In genomic region chr13:24282256-24282655, GRCh38 we compare ENCODE assay signal across 27 cellular contexts. TPM values are rescaled to one million over a fixed set of nuclear protein-coding genes. Genes with fewer than 3 reads are reported as not detected.
A peak's percentile ranks its signal among the peaks of the same experiment; 100 is the strongest.
DNase-seq lines count a peak whose midpoint lies in the region; ATAC-seq and TF ChIP-seq lines count a peak whose summit lies in the region.
"Had no signal": no experiment of that assay in that cellular context is flagged by ENCODE, and none has a peak within 500 bp of the region (broad histone marks: within the 10 kb centered on the region; RNA-seq: fewer than 3 reads in every experiment).

No MANE protein-coding gene starts in this region.

- peaks cover 72 to 77% of the 10 kb centered on the region in 2 donors for H3K36me3 Mint-ChIP-seq in CD14-positive monocyte

- H3K4me3 ChIP-seq in SK-N-MC (no peak overlapping the region), coronary artery (no peak overlapping the region)
- H3K4me3 ChIP-seq: GM12878, hepatocyte, uterus had no signal

- peak overlapping the region in 5 of 7 donors; percentile 52 to 97 (median 83) for H3K27ac Mint-ChIP-seq in CD14-positive monocyte
- H3K27ac Mint-ChIP-seq: memory B cell had no signal

- ATAC-seq in sciatic nerve = no peak
- ATAC-seq: foreskin keratinocyte, GM12878 had no signal

- no peak overlapping the region for H3K4me3 Mint-ChIP-seq in CD14-positive monocyte
- H3K4me3 Mint-ChIP-seq: memory B cell had no signal

- peaks cover 0 to 1% (median 0%) of the 10 kb centered on the region in 7 donors for H3K9me3 Mint-ChIP-seq in CD14-positive monocyte
- H3K9me3 Mint-ChIP-seq: memory B cell had no signal

- peak; percentile 13 for DNase-seq in NCI-H2171 treated with DMSO at 0.1 percent for 48 hours (lab: John Stamatoyannopoulos, UW)
- DNase-seq in NCI-H2171 (lab: John Stamatoyannopoulos, UW) = no peak
- DNase-seq in CD14-positive monocyte (ENCODE audit: low spot score) = no peak
- no peak for DNase-seq in SK-N-MC (ENCODE audit: low read depth, low spot score)
- peak; percentile 16 for DNase-seq in coronary artery (ENCODE audit: low spot score)
- no peak for DNase-seq in NCI-H1417 (lab: John Stamatoyannopoulos, UW)
- DNase-seq in islet precursor cell = no peak
- no peak for DNase-seq in sciatic nerve (ENCODE audit: low spot score)
- DNase-seq: 8988T; activated CD4-positive, CD25-positive, alpha-beta regulatory T cell treated with anti-CD3 and anti-CD28 coated beads, Interleukin-2, amount 50 U/mL, for 72 hours; activated T-cell treated with anti-CD3 and anti-CD28 coated beads for 4 hours; BE2C; DMS153; foreskin keratinocyte; GF-D8; kidney; NCI-H2107; posterior cingulate gyrus; uterus had no signal

- peaks cover 51% of the 10 kb centered on the region for H3K4me1 Mint-ChIP-seq in CD14-positive monocyte

- H3K9me3 ChIP-seq in SK-N-MC (ENCODE audit: low read depth, low read length) = no peaks in the 10 kb centered on the region
- H3K9me3 ChIP-seq: BE2C, uterus had no signal

- no peak overlapping the region for H3K9ac ChIP-seq in SK-N-MC (ENCODE audit: insufficient read length)

- intact Hi-C loops in CD14-positive monocyte (cut with micrococcal nuclease) (loop anchor here (5.0 to 10.0 kb wide), 2 partner anchors 35 to 233 kb away; partner anchors contain the start of gene PARP4 (in 1 of the 2)), sciatic nerve (cut with DNase I) (no loop called here)

- peaks cover 8% of the 10 kb centered on the region for H3K36me3 ChIP-seq in SK-N-MC (ENCODE audit: insufficient read depth, low read length)
- H3K36me3 ChIP-seq: BE2C, uterus had no signal

- TF ChIP-seq CTCF in CD14-positive monocyte (IDR thresholded peaks at IDR 0.05) (no peak), coronary artery (IDR thresholded peaks at IDR 0.05) (no peak)

- H3K27me3 Mint-ChIP-seq in CD14-positive monocyte (ENCODE audit: low read depth in 3 of 3) = no peaks in the 10 kb centered on the region
- H3K27me3 Mint-ChIP-seq: memory B cell had no signal

- peak overlapping the region; percentile 30; the same call in 1 of the 2 replicates for H3K27ac ChIP-seq in SK-N-MC
- H3K27ac ChIP-seq in coronary artery = no peak overlapping the region
- H3K27ac ChIP-seq: epithelial cell of prostate, foreskin keratinocyte, hepatocyte, uterus had no signal

RNA-seq across cellular contexts. Expression of gene C1QTNF9, which starts 27.1 kb away (rescaled TPM):
- not detected for polyA plus RNA-seq in CD14-positive monocyte
- 2.4 TPM for total RNA-seq in sciatic nerve
- total RNA-seq: bronchial epithelial cell, dermis microvascular lymphatic vessel endothelial cell, foreskin keratinocyte, GM12878, hepatocyte, LHCN-M2 had no signal
- polyA plus RNA-seq: foreskin keratinocyte, GM12878, hepatocyte, neural cell had no signal

Comparison
In these comparisons a context has a peak if more than half of its experiments do, and no peak if none do; other contexts are left out.
1. DNase-seq: peak in NCI-H2171 treated with DMSO at 0.1 percent for 48 hours (single experiment) and coronary artery (single experiment); none in NCI-H2171 (single experiment), CD14-positive monocyte (single experiment), SK-N-MC (single experiment), NCI-H1417 (0 of 3), islet precursor cell (single experiment) and sciatic nerve (single experiment).